Comparison of ENCODE assay signal across 5 cellular contexts in the genomic region with DNA sequence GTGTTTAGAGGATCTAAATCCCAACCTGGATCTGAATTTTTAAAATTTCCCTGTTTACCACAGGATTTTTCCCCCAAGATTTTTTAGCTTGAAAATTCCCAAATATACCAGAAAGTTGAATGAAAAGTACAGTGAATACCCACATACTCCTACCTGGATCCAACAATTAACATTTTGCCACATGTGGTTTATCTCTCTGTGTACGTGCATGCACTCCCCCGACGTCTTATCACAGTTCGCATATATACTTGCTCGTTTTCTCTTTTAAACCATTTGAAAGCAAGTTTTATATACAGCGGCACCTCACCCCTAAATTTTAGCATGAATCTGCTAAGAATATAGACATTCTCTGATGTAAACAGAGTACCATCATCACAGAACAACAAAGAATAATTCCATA.
"Had no signal": no experiment of that assay in that cellular context is flagged by ENCODE, and none has a peak within 500 bp of the region (broad histone marks: within the 10 kb centered on the region; RNA-seq: fewer than 3 reads in every experiment).

No MANE protein-coding gene starts in this region.

- H3K4me3 ChIP-seq: GM23338 had no signal

- H3K4me2 ChIP-seq: GM23338 had no signal

- H2AFZ ChIP-seq: GM23338 had no signal

- H3K27ac Mint-ChIP-seq: GM23338, H9 had no signal

- DNase-seq: H9, HCEC 1CT, IMR-90, KBM-7 had no signal

- H3K4me3 Mint-ChIP-seq: GM23338, H9 had no signal

- ATAC-seq: GM23338 had no signal

- H3K9me3 Mint-ChIP-seq: GM23338, H9 had no signal
